In the genomic region with DNA sequence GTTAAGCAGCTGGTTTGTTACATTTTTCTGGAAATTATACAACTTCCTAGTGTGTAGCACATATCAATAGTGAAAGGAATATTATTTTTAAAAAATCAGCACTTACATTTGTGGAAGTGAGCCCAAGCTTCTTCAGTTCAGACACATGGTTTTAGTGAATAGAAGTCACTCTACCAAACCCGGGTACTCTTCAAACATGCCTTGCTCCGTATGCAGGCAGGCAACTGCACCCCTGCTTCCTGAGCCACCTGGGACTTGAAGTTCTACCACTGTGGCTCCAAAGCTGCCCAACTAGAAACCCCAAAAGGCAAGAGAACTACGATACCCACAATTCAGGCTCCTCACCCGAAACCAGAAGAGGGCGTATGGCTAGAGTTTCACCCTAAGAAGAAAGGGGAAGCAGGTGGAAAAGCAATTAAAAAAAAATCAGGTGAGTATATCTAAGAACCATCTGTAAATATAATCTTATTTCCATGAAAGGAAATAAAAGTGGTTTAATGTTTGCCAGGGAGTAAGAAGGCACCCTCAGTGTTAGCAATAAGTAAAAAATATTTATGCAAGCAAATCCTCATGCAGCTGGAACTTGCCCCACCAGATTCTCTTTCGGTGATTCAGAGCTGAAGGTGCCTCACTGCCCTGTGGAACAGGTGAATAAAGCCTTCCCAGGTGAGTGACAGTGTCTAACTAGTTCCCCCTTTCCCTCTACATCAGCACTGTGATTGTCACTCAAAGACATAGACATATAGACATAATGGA, we compare ENCODE assay signal across 1 cellular context.
A peak's percentile ranks its signal among the peaks of the same experiment; 100 is the strongest.
TF ChIP-seq lines count a peak whose summit lies in the region.

A gene with protein sequence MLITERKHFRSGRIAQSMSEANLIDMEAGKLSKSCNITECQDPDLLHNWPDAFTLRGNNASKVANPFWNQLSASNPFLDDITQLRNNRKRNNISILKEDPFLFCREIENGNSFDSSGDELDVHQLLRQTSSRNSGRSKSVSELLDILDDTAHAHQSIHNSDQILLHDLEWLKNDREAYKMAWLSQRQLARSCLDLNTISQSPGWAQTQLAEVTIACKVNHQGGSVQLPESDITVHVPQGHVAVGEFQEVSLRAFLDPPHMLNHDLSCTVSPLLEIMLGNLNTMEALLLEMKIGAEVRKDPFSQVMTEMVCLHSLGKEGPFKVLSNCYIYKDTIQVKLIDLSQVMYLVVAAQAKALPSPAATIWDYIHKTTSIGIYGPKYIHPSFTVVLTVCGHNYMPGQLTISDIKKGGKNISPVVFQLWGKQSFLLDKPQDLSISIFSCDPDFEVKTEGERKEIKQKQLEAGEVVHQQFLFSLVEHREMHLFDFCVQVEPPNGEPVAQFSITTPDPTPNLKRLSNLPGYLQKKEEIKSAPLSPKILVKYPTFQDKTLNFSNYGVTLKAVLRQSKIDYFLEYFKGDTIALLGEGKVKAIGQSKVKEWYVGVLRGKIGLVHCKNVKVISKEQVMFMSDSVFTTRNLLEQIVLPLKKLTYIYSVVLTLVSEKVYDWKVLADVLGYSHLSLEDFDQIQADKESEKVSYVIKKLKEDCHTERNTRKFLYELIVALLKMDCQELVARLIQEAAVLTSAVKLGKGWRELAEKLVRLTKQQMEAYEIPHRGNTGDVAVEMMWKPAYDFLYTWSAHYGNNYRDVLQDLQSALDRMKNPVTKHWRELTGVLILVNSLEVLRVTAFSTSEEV (minus strand): TSS at position 192 of the 756 bp plus-strand sequence. CDS start 55,522 bp downstream, outside the sequence.

TF ChIP-seq in GM12878, 131 proteins besides CTCF, POLR2A, EP300 and RAD21 (continued from another document and continues in another):
- TF ChIP-seq, protein P1, sequence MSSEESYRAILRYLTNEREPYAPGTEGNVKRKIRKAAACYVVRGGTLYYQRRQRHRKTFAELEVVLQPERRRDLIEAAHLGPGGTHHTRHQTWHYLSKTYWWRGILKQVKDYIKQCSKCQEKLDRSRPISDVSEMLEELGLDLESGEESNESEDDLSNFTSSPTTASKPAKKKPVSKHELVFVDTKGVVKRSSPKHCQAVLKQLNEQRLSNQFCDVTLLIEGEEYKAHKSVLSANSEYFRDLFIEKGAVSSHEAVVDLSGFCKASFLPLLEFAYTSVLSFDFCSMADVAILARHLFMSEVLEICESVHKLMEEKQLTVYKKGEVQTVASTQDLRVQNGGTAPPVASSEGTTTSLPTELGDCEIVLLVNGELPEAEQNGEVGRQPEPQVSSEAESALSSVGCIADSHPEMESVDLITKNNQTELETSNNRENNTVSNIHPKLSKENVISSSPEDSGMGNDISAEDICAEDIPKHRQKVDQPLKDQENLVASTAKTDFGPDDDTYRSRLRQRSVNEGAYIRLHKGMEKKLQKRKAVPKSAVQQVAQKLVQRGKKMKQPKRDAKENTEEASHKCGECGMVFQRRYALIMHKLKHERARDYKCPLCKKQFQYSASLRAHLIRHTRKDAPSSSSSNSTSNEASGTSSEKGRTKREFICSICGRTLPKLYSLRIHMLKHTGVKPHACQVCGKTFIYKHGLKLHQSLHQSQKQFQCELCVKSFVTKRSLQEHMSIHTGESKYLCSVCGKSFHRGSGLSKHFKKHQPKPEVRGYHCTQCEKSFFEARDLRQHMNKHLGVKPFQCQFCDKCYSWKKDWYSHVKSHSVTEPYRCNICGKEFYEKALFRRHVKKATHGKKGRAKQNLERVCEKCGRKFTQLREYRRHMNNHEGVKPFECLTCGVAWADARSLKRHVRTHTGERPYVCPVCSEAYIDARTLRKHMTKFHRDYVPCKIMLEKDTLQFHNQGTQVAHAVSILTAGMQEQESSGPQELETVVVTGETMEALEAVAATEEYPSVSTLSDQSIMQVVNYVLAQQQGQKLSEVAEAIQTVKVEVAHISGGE (CRISPR knock-in tag; IDR thresholded peaks at IDR 0.05), result no peak
- 0 out of 2 replicates have a peak, but pooled peaks have one; percentile 39 for TF ChIP-seq BCL11A (IDR thresholded peaks at IDR 0.05; ENCODE audit: low read depth, low read length)
- no peak for TF ChIP-seq SUPT20H (IDR thresholded peaks at IDR 0.05; ENCODE audit: borderline replicate concordance, control insufficient read depth, low read depth, low read length)
- no peak for TF ChIP-seq TCF7 (IDR thresholded peaks at IDR 0.05; ENCODE audit: borderline replicate concordance)
- TF ChIP-seq YBX1 (IDR thresholded peaks at IDR 0.05), result no peak
- TF ChIP-seq, protein P2, sequence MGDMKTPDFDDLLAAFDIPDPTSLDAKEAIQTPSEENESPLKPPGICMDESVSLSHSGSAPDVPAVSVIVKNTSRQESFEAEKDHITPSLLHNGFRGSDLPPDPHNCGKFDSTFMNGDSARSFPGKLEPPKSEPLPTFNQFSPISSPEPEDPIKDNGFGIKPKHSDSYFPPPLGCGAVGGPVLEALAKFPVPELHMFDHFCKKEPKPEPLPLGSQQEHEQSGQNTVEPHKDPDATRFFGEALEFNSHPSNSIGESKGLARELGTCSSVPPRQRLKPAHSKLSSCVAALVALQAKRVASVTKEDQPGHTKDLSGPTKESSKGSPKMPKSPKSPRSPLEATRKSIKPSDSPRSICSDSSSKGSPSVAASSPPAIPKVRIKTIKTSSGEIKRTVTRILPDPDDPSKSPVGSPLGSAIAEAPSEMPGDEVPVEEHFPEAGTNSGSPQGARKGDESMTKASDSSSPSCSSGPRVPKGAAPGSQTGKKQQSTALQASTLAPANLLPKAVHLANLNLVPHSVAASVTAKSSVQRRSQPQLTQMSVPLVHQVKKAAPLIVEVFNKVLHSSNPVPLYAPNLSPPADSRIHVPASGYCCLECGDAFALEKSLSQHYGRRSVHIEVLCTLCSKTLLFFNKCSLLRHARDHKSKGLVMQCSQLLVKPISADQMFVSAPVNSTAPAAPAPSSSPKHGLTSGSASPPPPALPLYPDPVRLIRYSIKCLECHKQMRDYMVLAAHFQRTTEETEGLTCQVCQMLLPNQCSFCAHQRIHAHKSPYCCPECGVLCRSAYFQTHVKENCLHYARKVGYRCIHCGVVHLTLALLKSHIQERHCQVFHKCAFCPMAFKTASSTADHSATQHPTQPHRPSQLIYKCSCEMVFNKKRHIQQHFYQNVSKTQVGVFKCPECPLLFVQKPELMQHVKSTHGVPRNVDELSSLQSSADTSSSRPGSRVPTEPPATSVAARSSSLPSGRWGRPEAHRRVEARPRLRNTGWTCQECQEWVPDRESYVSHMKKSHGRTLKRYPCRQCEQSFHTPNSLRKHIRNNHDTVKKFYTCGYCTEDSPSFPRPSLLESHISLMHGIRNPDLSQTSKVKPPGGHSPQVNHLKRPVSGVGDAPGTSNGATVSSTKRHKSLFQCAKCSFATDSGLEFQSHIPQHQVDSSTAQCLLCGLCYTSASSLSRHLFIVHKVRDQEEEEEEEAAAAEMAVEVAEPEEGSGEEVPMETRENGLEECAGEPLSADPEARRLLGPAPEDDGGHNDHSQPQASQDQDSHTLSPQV (IDR thresholded peaks at IDR 0.05), result 0 out of 2 replicates have a peak, but pooled peaks have one; percentile 27
- peak; percentile 66; the same call in 1 of the 2 replicates for TF ChIP-seq MTA2 (IDR thresholded peaks at IDR 0.05; ENCODE audit: low read depth)
- TF ChIP-seq, protein P3, sequence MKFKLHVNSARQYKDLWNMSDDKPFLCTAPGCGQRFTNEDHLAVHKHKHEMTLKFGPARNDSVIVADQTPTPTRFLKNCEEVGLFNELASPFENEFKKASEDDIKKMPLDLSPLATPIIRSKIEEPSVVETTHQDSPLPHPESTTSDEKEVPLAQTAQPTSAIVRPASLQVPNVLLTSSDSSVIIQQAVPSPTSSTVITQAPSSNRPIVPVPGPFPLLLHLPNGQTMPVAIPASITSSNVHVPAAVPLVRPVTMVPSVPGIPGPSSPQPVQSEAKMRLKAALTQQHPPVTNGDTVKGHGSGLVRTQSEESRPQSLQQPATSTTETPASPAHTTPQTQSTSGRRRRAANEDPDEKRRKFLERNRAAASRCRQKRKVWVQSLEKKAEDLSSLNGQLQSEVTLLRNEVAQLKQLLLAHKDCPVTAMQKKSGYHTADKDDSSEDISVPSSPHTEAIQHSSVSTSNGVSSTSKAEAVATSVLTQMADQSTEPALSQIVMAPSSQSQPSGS (IDR thresholded peaks at IDR 0.05; ENCODE audit: low read length), result peak; percentile 67
- TF ChIP-seq CHD1 (IDR thresholded peaks at IDR 0.05; ENCODE audit: low read depth, low read length), result peak; percentile 88; the same call in 1 of the 2 replicates
- TF ChIP-seq WRNIP1 (IDR thresholded peaks at IDR 0.05; ENCODE audit: borderline replicate concordance, low read depth, low read length), result peak; percentile 84; the same call in 1 of the 2 replicates
- 0 out of 2 replicates have a peak, but pooled peaks have one; percentile 61 for TF ChIP-seq PAX5 (IDR thresholded peaks at IDR 0.05; ENCODE audit: borderline replicate concordance, low read depth, low read length)
- no peak for TF ChIP-seq ZZZ3 (IDR thresholded peaks at IDR 0.05; ENCODE audit: control insufficient read depth, insufficient read length, low read depth)
- TF ChIP-seq ZBED1 (IDR thresholded peaks at IDR 0.05; ENCODE audit: borderline replicate concordance), result no peak
- peak; percentile 83 for TF ChIP-seq NBN (IDR thresholded peaks at IDR 0.05)
- TF ChIP-seq STAT3 (IDR thresholded peaks at IDR 0.05; ENCODE audit: low read depth, low read length), result 0 out of 2 replicates have a peak, but pooled peaks have one; percentile 25
- no peak for TF ChIP-seq HDGF (IDR thresholded peaks at IDR 0.05)
- TF ChIP-seq, protein P4, sequence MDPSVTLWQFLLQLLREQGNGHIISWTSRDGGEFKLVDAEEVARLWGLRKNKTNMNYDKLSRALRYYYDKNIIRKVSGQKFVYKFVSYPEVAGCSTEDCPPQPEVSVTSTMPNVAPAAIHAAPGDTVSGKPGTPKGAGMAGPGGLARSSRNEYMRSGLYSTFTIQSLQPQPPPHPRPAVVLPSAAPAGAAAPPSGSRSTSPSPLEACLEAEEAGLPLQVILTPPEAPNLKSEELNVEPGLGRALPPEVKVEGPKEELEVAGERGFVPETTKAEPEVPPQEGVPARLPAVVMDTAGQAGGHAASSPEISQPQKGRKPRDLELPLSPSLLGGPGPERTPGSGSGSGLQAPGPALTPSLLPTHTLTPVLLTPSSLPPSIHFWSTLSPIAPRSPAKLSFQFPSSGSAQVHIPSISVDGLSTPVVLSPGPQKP (IDR thresholded peaks at IDR 0.05; ENCODE audit: low read depth, low read length), result peak; percentile 23; the same call in 1 of the 2 replicates
- TF ChIP-seq HDAC2 (IDR thresholded peaks at IDR 0.05), result no peak
- TF ChIP-seq MXI1 (IDR thresholded peaks at IDR 0.05; ENCODE audit: low read depth, low read length), result peak; percentile 93
- TF ChIP-seq PML (IDR thresholded peaks at IDR 0.05; ENCODE audit: low read length), result no peak
- TF ChIP-seq RB1 (IDR thresholded peaks at IDR 0.05; ENCODE audit: borderline replicate concordance), result no peak
- TF ChIP-seq, protein P5, sequence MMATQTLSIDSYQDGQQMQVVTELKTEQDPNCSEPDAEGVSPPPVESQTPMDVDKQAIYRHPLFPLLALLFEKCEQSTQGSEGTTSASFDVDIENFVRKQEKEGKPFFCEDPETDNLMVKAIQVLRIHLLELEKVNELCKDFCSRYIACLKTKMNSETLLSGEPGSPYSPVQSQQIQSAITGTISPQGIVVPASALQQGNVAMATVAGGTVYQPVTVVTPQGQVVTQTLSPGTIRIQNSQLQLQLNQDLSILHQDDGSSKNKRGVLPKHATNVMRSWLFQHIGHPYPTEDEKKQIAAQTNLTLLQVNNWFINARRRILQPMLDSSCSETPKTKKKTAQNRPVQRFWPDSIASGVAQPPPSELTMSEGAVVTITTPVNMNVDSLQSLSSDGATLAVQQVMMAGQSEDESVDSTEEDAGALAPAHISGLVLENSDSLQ (IDR thresholded peaks at IDR 0.05), result peak; percentile 89
- peak; percentile 92 for TF ChIP-seq SIX5 (IDR thresholded peaks at IDR 0.05; ENCODE audit: low read depth, low read length, severe bottlenecking)
- TF ChIP-seq CEBPB (IDR thresholded peaks at IDR 0.05; ENCODE audit: borderline replicate concordance in 1 of 2, low read depth in 2 of 2, low read length in 2 of 2), result no peak
- peak; percentile 99 for TF ChIP-seq IRF4 (IDR thresholded peaks at IDR 0.05; ENCODE audit: low read depth, low read length)
- TF ChIP-seq HDAC6 (IDR thresholded peaks at IDR 0.05; ENCODE audit: unreplicated experiment), result no peak
- TF ChIP-seq NRF1 (conservative IDR thresholded peaks at IDR 0.05; ENCODE audit: low read depth, low read length), result no peak
- TF ChIP-seq, protein P6, sequence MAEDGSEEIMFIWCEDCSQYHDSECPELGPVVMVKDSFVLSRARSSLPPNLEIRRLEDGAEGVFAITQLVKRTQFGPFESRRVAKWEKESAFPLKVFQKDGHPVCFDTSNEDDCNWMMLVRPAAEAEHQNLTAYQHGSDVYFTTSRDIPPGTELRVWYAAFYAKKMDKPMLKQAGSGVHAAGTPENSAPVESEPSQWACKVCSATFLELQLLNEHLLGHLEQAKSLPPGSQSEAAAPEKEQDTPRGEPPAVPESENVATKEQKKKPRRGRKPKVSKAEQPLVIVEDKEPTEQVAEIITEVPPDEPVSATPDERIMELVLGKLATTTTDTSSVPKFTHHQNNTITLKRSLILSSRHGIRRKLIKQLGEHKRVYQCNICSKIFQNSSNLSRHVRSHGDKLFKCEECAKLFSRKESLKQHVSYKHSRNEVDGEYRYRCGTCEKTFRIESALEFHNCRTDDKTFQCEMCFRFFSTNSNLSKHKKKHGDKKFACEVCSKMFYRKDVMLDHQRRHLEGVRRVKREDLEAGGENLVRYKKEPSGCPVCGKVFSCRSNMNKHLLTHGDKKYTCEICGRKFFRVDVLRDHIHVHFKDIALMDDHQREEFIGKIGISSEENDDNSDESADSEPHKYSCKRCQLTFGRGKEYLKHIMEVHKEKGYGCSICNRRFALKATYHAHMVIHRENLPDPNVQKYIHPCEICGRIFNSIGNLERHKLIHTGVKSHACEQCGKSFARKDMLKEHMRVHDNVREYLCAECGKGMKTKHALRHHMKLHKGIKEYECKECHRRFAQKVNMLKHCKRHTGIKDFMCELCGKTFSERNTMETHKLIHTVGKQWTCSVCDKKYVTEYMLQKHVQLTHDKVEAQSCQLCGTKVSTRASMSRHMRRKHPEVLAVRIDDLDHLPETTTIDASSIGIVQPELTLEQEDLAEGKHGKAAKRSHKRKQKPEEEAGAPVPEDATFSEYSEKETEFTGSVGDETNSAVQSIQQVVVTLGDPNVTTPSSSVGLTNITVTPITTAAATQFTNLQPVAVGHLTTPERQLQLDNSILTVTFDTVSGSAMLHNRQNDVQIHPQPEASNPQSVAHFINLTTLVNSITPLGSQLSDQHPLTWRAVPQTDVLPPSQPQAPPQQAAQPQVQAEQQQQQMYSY (CRISPR knock-in tag; IDR thresholded peaks at IDR 0.05), result no peak
- TF ChIP-seq CREM (IDR thresholded peaks at IDR 0.05; ENCODE audit: low read depth), result peak; percentile 82
